Comparison of ENCODE assay signal across 1 cellular context in the genomic region with DNA sequence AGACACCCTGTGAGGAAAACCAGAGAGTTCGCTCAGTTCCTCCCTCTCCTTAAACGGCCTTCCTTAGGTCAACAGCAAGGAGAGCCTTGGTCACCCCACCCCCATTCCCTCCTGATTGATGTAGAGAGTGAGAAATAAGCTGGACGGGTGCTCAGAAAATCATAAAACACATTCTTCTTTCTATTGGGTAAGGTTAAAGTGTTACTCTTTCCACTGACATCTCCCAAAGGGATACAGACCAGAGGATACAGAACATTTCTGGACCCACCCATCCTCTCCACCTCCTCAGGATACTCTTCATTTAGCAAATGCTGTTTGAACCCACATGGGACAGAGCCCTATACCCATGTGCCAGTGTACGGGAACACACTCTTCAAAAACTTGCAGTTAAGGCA.
TF ChIP-seq lines count a peak whose summit lies in the region.

No MANE protein-coding gene starts in this region.

TF ChIP-seq in H1, 55 proteins besides CTCF, POLR2A, EP300 and RAD21:
- TF ChIP-seq SIN3A (conservative IDR thresholded peaks at IDR 0.05 in 1 of 2, IDR thresholded peaks at IDR 0.05 in 1 of 2; ENCODE audit: low read depth in 1 of 2, low read length in 2 of 2) (no peak), SAP30 (IDR thresholded peaks at IDR 0.05; ENCODE audit: insufficient read depth, insufficient replicate concordance, low read length) (no peak), ZNF274 (IDR thresholded peaks at IDR 0.05; ENCODE audit: borderline replicate concordance, extremely low read depth, low read length) (no peak), ASH2L (IDR thresholded peaks at IDR 0.05; ENCODE audit: low read length) (no peak), BRCA1 (IDR thresholded peaks at IDR 0.05; ENCODE audit: low read depth, low read length) (no peak), TBP (IDR thresholded peaks at IDR 0.05; ENCODE audit: low read depth, low read length) (no peak), BACH1 (IDR thresholded peaks at IDR 0.05; ENCODE audit: low read length) (no peak), JUN (IDR thresholded peaks at IDR 0.05; ENCODE audit: low read depth, low read length) (no peak), HDAC6 (IDR thresholded peaks at IDR 0.05; ENCODE audit: low read depth, low read length) (no peak), KDM5A (IDR thresholded peaks at IDR 0.05; ENCODE audit: low read length) (no peak), NANOG (IDR thresholded peaks at IDR 0.05; ENCODE audit: insufficient read depth, low read depth, low read length, poor library complexity, severe bottlenecking) (no peak), TEAD4 (IDR thresholded peaks at IDR 0.05; ENCODE audit: low read depth, low read length) (no peak), FOSL1 (IDR thresholded peaks at IDR 0.05; ENCODE audit: insufficient read depth, low read depth, low read length) (no peak), SIX5 (IDR thresholded peaks at IDR 0.05; ENCODE audit: low read depth, low read length) (no peak), KDM1A (IDR thresholded peaks at IDR 0.05; ENCODE audit: borderline replicate concordance, low read length) (no peak)
- TF ChIP-seq, protein P1, sequence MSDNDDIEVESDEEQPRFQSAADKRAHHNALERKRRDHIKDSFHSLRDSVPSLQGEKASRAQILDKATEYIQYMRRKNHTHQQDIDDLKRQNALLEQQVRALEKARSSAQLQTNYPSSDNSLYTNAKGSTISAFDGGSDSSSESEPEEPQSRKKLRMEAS (IDR thresholded peaks at IDR 0.05) = no peak
- TF ChIP-seq, protein P2, sequence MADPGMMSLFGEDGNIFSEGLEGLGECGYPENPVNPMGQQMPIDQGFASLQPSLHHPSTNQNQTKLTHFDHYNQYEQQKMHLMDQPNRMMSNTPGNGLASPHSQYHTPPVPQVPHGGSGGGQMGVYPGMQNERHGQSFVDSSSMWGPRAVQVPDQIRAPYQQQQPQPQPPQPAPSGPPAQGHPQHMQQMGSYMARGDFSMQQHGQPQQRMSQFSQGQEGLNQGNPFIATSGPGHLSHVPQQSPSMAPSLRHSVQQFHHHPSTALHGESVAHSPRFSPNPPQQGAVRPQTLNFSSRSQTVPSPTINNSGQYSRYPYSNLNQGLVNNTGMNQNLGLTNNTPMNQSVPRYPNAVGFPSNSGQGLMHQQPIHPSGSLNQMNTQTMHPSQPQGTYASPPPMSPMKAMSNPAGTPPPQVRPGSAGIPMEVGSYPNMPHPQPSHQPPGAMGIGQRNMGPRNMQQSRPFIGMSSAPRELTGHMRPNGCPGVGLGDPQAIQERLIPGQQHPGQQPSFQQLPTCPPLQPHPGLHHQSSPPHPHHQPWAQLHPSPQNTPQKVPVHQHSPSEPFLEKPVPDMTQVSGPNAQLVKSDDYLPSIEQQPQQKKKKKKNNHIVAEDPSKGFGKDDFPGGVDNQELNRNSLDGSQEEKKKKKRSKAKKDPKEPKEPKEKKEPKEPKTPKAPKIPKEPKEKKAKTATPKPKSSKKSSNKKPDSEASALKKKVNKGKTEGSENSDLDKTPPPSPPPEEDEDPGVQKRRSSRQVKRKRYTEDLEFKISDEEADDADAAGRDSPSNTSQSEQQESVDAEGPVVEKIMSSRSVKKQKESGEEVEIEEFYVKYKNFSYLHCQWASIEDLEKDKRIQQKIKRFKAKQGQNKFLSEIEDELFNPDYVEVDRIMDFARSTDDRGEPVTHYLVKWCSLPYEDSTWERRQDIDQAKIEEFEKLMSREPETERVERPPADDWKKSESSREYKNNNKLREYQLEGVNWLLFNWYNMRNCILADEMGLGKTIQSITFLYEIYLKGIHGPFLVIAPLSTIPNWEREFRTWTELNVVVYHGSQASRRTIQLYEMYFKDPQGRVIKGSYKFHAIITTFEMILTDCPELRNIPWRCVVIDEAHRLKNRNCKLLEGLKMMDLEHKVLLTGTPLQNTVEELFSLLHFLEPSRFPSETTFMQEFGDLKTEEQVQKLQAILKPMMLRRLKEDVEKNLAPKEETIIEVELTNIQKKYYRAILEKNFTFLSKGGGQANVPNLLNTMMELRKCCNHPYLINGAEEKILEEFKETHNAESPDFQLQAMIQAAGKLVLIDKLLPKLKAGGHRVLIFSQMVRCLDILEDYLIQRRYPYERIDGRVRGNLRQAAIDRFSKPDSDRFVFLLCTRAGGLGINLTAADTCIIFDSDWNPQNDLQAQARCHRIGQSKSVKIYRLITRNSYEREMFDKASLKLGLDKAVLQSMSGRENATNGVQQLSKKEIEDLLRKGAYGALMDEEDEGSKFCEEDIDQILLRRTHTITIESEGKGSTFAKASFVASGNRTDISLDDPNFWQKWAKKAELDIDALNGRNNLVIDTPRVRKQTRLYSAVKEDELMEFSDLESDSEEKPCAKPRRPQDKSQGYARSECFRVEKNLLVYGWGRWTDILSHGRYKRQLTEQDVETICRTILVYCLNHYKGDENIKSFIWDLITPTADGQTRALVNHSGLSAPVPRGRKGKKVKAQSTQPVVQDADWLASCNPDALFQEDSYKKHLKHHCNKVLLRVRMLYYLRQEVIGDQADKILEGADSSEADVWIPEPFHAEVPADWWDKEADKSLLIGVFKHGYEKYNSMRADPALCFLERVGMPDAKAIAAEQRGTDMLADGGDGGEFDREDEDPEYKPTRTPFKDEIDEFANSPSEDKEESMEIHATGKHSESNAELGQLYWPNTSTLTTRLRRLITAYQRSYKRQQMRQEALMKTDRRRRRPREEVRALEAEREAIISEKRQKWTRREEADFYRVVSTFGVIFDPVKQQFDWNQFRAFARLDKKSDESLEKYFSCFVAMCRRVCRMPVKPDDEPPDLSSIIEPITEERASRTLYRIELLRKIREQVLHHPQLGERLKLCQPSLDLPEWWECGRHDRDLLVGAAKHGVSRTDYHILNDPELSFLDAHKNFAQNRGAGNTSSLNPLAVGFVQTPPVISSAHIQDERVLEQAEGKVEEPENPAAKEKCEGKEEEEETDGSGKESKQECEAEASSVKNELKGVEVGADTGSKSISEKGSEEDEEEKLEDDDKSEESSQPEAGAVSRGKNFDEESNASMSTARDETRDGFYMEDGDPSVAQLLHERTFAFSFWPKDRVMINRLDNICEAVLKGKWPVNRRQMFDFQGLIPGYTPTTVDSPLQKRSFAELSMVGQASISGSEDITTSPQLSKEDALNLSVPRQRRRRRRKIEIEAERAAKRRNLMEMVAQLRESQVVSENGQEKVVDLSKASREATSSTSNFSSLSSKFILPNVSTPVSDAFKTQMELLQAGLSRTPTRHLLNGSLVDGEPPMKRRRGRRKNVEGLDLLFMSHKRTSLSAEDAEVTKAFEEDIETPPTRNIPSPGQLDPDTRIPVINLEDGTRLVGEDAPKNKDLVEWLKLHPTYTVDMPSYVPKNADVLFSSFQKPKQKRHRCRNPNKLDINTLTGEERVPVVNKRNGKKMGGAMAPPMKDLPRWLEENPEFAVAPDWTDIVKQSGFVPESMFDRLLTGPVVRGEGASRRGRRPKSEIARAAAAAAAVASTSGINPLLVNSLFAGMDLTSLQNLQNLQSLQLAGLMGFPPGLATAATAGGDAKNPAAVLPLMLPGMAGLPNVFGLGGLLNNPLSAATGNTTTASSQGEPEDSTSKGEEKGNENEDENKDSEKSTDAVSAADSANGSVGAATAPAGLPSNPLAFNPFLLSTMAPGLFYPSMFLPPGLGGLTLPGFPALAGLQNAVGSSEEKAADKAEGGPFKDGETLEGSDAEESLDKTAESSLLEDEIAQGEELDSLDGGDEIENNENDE (IDR thresholded peaks at IDR 0.05; ENCODE audit: insufficient replicate concordance, low read length) = no peak
